In genomic region chr14:72774141-72774540, GRCh38 we compare ENCODE assay signal across 25 cellular contexts.
A peak's percentile ranks its signal among the peaks of the same experiment; 100 is the strongest.
DNase-seq lines count a peak whose midpoint lies in the region; ATAC-seq, FAIRE-seq and TF ChIP-seq lines count a peak whose summit lies in the region.
"Had no signal": no experiment of that assay in that cellular context is flagged by ENCODE, and none has a peak within 500 bp of the region (broad histone marks: within the 10 kb centered on the region; RNA-seq: fewer than 3 reads in every experiment).

No MANE protein-coding gene starts in this region.

- H3K27ac Mint-ChIP-seq in CD14-positive monocyte: no peak overlapping the region
- H3K27ac Mint-ChIP-seq: CD4-positive, alpha-beta T cell; H9 had no signal

- H3K9me3 ChIP-seq in HepG2 (ENCODE audit: low read length) (peaks cover 6% of the 10 kb centered on the region; the same call in 1 of the 2 replicates), right lobe of liver (no peaks in the 10 kb centered on the region), psoas muscle (peaks cover 3% of the 10 kb centered on the region)
- H3K9me3 ChIP-seq: SK-N-SH had no signal

- no peak overlapping the region for H3K9ac ChIP-seq in HepG2 (ENCODE audit: insufficient read depth, low read depth, low read length)
- H3K9ac ChIP-seq: BLaER1, SK-N-SH had no signal

- H3K27me3 ChIP-seq in HepG2 (ENCODE audit: control insufficient read depth in 1 of 2, insufficient read depth in 2 of 2, low read length in 2 of 2): no peaks in the 10 kb centered on the region; a peak in 1 of 5 replicates
- H3K27me3 ChIP-seq in right lobe of liver: no peaks in the 10 kb centered on the region
- no peaks in the 10 kb centered on the region for H3K27me3 ChIP-seq in psoas muscle (ENCODE audit: insufficient read depth in 3 of 3, low read length in 2 of 3)
- H3K27me3 ChIP-seq: BLaER1 had no signal

- intact Hi-C loops in HepG2 (cut with micrococcal nuclease; ENCODE audit: unreplicated experiment) (loop anchor here (5.0 kb wide), 1 partner anchor 118 kb away; the partner anchor contains the start of gene DPF3), right lobe of liver (cut with DNase I) (no loop called here), psoas muscle (cut with DNase I) (no loop called here), CD14-positive monocyte (cut with micrococcal nuclease) (no loop called here)

- TF ChIP-seq RAD21 in HepG2 (CRISPR knock-in tag; IDR thresholded peaks at IDR 0.05): no peak

- H3K27ac ChIP-seq in HepG2 (ENCODE audit: extremely low read length, insufficient read depth, low read length) (no peak overlapping the region), right lobe of liver (no peak overlapping the region), psoas muscle (peak overlapping the region; percentile 23)
- H3K27ac ChIP-seq: BLaER1 had no signal

- H3K27me3 Mint-ChIP-seq in CD14-positive monocyte (ENCODE audit: low read depth in 3 of 3): peaks cover 5 to 10% (median 7%) of the 10 kb centered on the region in 3 donors
- H3K27me3 Mint-ChIP-seq: CD4-positive, alpha-beta T cell had no signal

- in situ Hi-C loops in HepG2 (cut with HindIII; ENCODE audit: extremely low pct_ligation_motif_present, low pct_unique_long_range_greater_than_20kb): no loop called here

- H3K4me1 ChIP-seq in HepG2 (ENCODE audit: insufficient read depth, low read length): peaks cover 48% of the 10 kb centered on the region
- peaks cover 0 to 19% (median 7%) of the 10 kb centered on the region in 4 donors for H3K4me1 ChIP-seq in right lobe of liver
- peaks cover 38% of the 10 kb centered on the region for H3K4me1 ChIP-seq in psoas muscle

- no peak for FAIRE-seq in HepG2 (lab: Jason Lieb, UNC)
- FAIRE-seq: D721Med, GM19239, RCC 7860 had no signal

- no peaks in the 10 kb centered on the region for H3K36me3 ChIP-seq in HepG2 (replicated peaks in 1 of 2; ENCODE audit: control insufficient read depth in 1 of 2, insufficient read depth in 2 of 2, low read length in 2 of 2)
- H3K36me3 ChIP-seq in right lobe of liver: no peaks in the 10 kb centered on the region
- H3K36me3 ChIP-seq in psoas muscle (ENCODE audit: insufficient read depth in 1 of 2, low read depth in 1 of 2): no peaks in the 10 kb centered on the region
- H3K36me3 ChIP-seq: BLaER1 had no signal

- H2AFZ ChIP-seq in HepG2 (ENCODE audit: low read length): no peak overlapping the region

- H3K9me3 Mint-ChIP-seq in CD14-positive monocyte: peaks cover 2 to 14% (median 6%) of the 10 kb centered on the region in 7 donors
- H3K9me3 Mint-ChIP-seq: CD4-positive, alpha-beta T cell had no signal

- POLR2A ChIA-PET in HepG2 (lab: Yijun Ruan, JAX): interaction anchor here (0.7 kb wide), 1 partner anchor 480 kb away, joined by 3 read pairs; no protein-coding TSS in a partner anchor

- DNase-seq in HepG2 (ENCODE audit: low spot score) (no peak), right lobe of liver (no peak), OCI-M1 (lab: John Stamatoyannopoulos, UW) (peak; percentile 28), psoas muscle (no peak), CD14-positive monocyte (ENCODE audit: low spot score) (no peak)
- no peak for DNase-seq in stimulated activated CD4-positive, alpha-beta T cell treated with anti-CD3 and anti-CD28 coated beads, Interleukin-2, amount 100 ng/mL, for 24 hours
- DNase-seq: 8988T; CD4-positive, alpha-beta T cell; H9; Karpas-422; NCI-H1092 treated with DMSO at 0.1 percent for 48 hours; NCI-H1436; NCI-H187; NCI-H2081 treated with DMSO at 0.1 percent for 48 hours; NCI-H2171; NCI-H226; NCI-H510A; NCI-H69; SK-N-SH; SW 1271 had no signal

- no peak for ATAC-seq in HepG2
- no peak for ATAC-seq in right lobe of liver
- ATAC-seq in psoas muscle: no peak
- no peak for ATAC-seq in HG02588 (IDR thresholded peaks at IDR 0.05; ENCODE audit: unreplicated experiment)

- no TSS peak for BruUV-seq in HepG2 (replicated peaks; lab: Mats Ljungman, UMichigan)

- H3K4me2 ChIP-seq in HepG2 (ENCODE audit: low read depth, low read length): no peak overlapping the region
- H3K4me2 ChIP-seq: BLaER1, SK-N-SH had no signal

- H4K20me1 ChIP-seq in HepG2 (ENCODE audit: insufficient read depth, low read length): no peaks in the 10 kb centered on the region
- H4K20me1 ChIP-seq: BLaER1 had no signal

- no peak for TF ChIP-seq EP300 in HepG2 (IDR thresholded peaks at IDR 0.05; ENCODE audit: low read depth in 2 of 2, low read length in 2 of 2)
- TF ChIP-seq EP300 in HepG2 (CRISPR knock-in tag; IDR thresholded peaks at IDR 0.05; ENCODE audit: borderline replicate concordance): no peak

- no peaks in the 10 kb centered on the region for H3K4me1 Mint-ChIP-seq in CD14-positive monocyte

- WGBS in HepG2 (ENCODE audit: low lambda C conversion rate): 92% methylated on average over 4 of the region's 4 CpGs
- 88% methylated on average over 2 of the region's 4 CpGs for WGBS in right lobe of liver (ENCODE audit: insufficient coverage, low coverage, low lambda C conversion rate, missing lambda C conversion rate)
- WGBS in psoas muscle, 3 donors: 78 to 85% (median 83%) methylated on average over 4 of the region's 4 CpGs

- H3K4me3 ChIP-seq in HepG2 (replicated peaks in 1 of 3; ENCODE audit: insufficient read depth in 1 of 3, low read depth in 2 of 3, low read length in 3 of 3) (no peak overlapping the region), right lobe of liver (no peak overlapping the region), psoas muscle (no peak overlapping the region)
- H3K4me3 ChIP-seq: BLaER1 had no signal

- H3K4me3 Mint-ChIP-seq in CD14-positive monocyte: no peak overlapping the region
- H3K4me3 Mint-ChIP-seq: CD4-positive, alpha-beta T cell; H9 had no signal

- TF ChIP-seq POLR2A in HepG2 (IDR thresholded peaks at IDR 0.05; ENCODE audit: insufficient read depth in 1 of 2, low read depth in 2 of 2, low read length in 2 of 2) (no peak), right lobe of liver (IDR thresholded peaks at IDR 0.05) (no peak)

- H3K79me2 ChIP-seq in HepG2 (ENCODE audit: insufficient read depth, low read length): no peaks in the 10 kb centered on the region

- CTCF ChIA-PET in HepG2 (lab: Yijun Ruan, JAX; ENCODE audit: low intra/inter-chr PET ratio, low total read pairs): no interaction called here

- TF ChIP-seq CTCF in HepG2 (CRISPR knock-in tag; IDR thresholded peaks at IDR 0.05): no peak
- TF ChIP-seq CTCF in right lobe of liver (IDR thresholded peaks at IDR 0.05): no peak
- TF ChIP-seq CTCF in psoas muscle (IDR thresholded peaks at IDR 0.05): no peak
- TF ChIP-seq CTCF in CD14-positive monocyte (IDR thresholded peaks at IDR 0.05): no peak

- no peaks in the 10 kb centered on the region for H3K36me3 Mint-ChIP-seq in CD14-positive monocyte

TF ChIP-seq in HepG2, 621 proteins besides CTCF, POLR2A, EP300 and RAD21:
- peak in 1 of 2 experiments; percentile 62; a peak in 1 of 4 replicates for TF ChIP-seq MAFK (conservative IDR thresholded peaks at IDR 0.05 in 1 of 2, IDR thresholded peaks at IDR 0.05 in 1 of 2; ENCODE audit: low read length in 2 of 2)
- TF ChIP-seq ZNF260 (CRISPR knock-in tag; IDR thresholded peaks at IDR 0.05; ENCODE audit: borderline replicate concordance, low read depth): no peak
- TF ChIP-seq ZFP82 (CRISPR knock-in tag; IDR thresholded peaks at IDR 0.05; ENCODE audit: borderline replicate concordance): no peak
- no peak for TF ChIP-seq GABPA (IDR thresholded peaks at IDR 0.05; ENCODE audit: low read depth, low read length)
- no peak for TF ChIP-seq GABPA (CRISPR knock-in tag; IDR thresholded peaks at IDR 0.05; ENCODE audit: low read depth)
- peak; percentile 73 for TF ChIP-seq NFE2L2 (IDR thresholded peaks at IDR 0.05; ENCODE audit: low read length)
- no peak for TF ChIP-seq LBX2 (CRISPR knock-in tag; IDR thresholded peaks at IDR 0.05; ENCODE audit: borderline replicate concordance)
TF ChIP-seq in HepG2: peak in this region for 2.
